3 cellular contexts compared by ENCODE assay signal in the genomic region with DNA sequence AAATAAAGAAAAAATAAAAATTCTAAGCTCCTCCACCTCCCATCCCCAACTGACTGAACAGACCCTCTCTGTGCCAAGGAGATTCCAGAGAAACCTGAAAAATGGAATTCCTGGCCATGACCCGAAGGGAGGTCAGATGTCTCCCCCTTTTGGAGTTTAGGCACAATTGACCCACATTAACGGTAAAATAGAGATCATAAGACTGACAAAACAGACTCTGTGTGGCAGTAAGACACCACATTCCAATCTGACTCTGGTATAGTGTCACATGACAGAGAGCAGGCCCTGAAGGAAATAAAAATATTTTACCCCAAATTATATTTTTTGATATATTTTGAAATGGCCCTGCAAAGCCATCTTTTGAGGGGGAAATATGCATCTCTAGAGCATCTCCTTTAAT.
TF ChIP-seq lines count a peak whose summit lies in the region.

No MANE protein-coding gene starts in this region.

TF ChIP-seq in SK-N-SH, 30 proteins besides CTCF, POLR2A, EP300 and RAD21 (continued from another document):
- TF ChIP-seq, protein P1, sequence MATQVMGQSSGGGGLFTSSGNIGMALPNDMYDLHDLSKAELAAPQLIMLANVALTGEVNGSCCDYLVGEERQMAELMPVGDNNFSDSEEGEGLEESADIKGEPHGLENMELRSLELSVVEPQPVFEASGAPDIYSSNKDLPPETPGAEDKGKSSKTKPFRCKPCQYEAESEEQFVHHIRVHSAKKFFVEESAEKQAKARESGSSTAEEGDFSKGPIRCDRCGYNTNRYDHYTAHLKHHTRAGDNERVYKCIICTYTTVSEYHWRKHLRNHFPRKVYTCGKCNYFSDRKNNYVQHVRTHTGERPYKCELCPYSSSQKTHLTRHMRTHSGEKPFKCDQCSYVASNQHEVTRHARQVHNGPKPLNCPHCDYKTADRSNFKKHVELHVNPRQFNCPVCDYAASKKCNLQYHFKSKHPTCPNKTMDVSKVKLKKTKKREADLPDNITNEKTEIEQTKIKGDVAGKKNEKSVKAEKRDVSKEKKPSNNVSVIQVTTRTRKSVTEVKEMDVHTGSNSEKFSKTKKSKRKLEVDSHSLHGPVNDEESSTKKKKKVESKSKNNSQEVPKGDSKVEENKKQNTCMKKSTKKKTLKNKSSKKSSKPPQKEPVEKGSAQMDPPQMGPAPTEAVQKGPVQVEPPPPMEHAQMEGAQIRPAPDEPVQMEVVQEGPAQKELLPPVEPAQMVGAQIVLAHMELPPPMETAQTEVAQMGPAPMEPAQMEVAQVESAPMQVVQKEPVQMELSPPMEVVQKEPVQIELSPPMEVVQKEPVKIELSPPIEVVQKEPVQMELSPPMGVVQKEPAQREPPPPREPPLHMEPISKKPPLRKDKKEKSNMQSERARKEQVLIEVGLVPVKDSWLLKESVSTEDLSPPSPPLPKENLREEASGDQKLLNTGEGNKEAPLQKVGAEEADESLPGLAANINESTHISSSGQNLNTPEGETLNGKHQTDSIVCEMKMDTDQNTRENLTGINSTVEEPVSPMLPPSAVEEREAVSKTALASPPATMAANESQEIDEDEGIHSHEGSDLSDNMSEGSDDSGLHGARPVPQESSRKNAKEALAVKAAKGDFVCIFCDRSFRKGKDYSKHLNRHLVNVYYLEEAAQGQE (IDR thresholded peaks at IDR 0.05; ENCODE audit: low read depth, low read length) = no peak
- TF ChIP-seq YY1 (IDR thresholded peaks at IDR 0.05; ENCODE audit: low read depth) (no peak), FOXM1 (IDR thresholded peaks at IDR 0.05; ENCODE audit: low read depth) (no peak), JUND (IDR thresholded peaks at IDR 0.05) (no peak)
- TF ChIP-seq, protein P2, sequence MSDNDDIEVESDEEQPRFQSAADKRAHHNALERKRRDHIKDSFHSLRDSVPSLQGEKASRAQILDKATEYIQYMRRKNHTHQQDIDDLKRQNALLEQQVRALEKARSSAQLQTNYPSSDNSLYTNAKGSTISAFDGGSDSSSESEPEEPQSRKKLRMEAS (IDR thresholded peaks at IDR 0.05; ENCODE audit: low read depth) = no peak
TF ChIP-seq in SK-N-SH: peak in this region for 0.

TF ChIP-seq in SK-N-SH treated with all-trans-retinoic acid at 6 μM for 48 hours, 23 proteins besides CTCF, POLR2A, EP300 and RAD21 (continued from another document):
- TF ChIP-seq, protein P3, sequence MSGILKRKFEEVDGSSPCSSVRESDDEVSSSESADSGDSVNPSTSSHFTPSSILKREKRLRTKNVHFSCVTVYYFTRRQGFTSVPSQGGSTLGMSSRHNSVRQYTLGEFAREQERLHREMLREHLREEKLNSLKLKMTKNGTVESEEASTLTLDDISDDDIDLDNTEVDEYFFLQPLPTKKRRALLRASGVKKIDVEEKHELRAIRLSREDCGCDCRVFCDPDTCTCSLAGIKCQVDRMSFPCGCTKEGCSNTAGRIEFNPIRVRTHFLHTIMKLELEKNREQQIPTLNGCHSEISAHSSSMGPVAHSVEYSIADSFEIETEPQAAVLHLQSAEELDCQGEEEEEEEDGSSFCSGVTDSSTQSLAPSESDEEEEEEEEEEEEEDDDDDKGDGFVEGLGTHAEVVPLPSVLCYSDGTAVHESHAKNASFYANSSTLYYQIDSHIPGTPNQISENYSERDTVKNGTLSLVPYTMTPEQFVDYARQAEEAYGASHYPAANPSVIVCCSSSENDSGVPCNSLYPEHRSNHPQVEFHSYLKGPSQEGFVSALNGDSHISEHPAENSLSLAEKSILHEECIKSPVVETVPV (CRISPR knock-in tag; IDR thresholded peaks at IDR 0.05) = no peak
- TF ChIP-seq ESRRG (CRISPR knock-in tag; IDR thresholded peaks at IDR 0.05) = no peak
- TF ChIP-seq PPARA (CRISPR knock-in tag; IDR thresholded peaks at IDR 0.05; ENCODE audit: borderline replicate concordance) = no peak
- no peak for TF ChIP-seq OSR1 (CRISPR knock-in tag; IDR thresholded peaks at IDR 0.05)
- no peak for TF ChIP-seq CSDC2 (CRISPR knock-in tag; IDR thresholded peaks at IDR 0.05)
- TF ChIP-seq GLIS3 (CRISPR knock-in tag; IDR thresholded peaks at IDR 0.05) = no peak
- TF ChIP-seq ZC3H10 (CRISPR knock-in tag; IDR thresholded peaks at IDR 0.05) = no peak
- no peak for TF ChIP-seq TOX (CRISPR knock-in tag; IDR thresholded peaks at IDR 0.05; ENCODE audit: borderline replicate concordance)
- no peak for TF ChIP-seq ZNF565 (CRISPR knock-in tag; conservative IDR thresholded peaks at IDR 0.05; ENCODE audit: low read depth)
- no peak for TF ChIP-seq ARNTL (CRISPR knock-in tag; IDR thresholded peaks at IDR 0.05; ENCODE audit: borderline replicate concordance, low read depth)

TF ChIP-seq in K562, 482 proteins besides CTCF, POLR2A, EP300 and RAD21 (continued from another document):
- TF ChIP-seq, protein P4, sequence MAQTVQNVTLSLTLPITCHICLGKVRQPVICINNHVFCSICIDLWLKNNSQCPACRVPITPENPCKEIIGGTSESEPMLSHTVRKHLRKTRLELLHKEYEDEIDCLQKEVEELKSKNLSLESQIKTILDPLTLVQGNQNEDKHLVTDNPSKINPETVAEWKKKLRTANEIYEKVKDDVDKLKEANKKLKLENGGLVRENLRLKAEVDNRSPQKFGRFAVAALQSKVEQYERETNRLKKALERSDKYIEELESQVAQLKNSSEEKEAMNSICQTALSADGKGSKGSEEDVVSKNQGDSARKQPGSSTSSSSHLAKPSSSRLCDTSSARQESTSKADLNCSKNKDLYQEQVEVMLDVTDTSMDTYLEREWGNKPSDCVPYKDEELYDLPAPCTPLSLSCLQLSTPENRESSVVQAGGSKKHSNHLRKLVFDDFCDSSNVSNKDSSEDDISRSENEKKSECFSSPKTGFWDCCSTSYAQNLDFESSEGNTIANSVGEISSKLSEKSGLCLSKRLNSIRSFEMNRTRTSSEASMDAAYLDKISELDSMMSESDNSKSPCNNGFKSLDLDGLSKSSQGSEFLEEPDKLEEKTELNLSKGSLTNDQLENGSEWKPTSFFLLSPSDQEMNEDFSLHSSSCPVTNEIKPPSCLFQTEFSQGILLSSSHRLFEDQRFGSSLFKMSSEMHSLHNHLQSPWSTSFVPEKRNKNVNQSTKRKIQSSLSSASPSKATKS (CRISPR knock-in tag; IDR thresholded peaks at IDR 0.05) = no peak
- TF ChIP-seq CREBBP (IDR thresholded peaks at IDR 0.05; ENCODE audit: low read depth, low read length) = no peak
- TF ChIP-seq SRSF9 (IDR thresholded peaks at IDR 0.05; ENCODE audit: borderline replicate concordance, low read depth, low read length) = no peak
- no peak for TF ChIP-seq PTTG1 (tag; IDR thresholded peaks at IDR 0.05; ENCODE audit: low read depth)
- TF ChIP-seq, protein P5, sequence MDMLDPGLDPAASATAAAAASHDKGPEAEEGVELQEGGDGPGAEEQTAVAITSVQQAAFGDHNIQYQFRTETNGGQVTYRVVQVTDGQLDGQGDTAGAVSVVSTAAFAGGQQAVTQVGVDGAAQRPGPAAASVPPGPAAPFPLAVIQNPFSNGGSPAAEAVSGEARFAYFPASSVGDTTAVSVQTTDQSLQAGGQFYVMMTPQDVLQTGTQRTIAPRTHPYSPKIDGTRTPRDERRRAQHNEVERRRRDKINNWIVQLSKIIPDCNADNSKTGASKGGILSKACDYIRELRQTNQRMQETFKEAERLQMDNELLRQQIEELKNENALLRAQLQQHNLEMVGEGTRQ (CRISPR knock-in tag; IDR thresholded peaks at IDR 0.05) = peak; percentile 36
- TF ChIP-seq, protein P6, sequence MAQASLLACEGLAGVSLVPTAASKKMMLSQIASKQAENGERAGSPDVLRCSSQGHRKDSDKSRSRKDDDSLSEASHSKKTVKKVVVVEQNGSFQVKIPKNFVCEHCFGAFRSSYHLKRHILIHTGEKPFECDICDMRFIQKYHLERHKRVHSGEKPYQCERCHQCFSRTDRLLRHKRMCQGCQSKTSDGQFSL (CRISPR knock-in tag; IDR thresholded peaks at IDR 0.05) = no peak
- TF ChIP-seq, protein P6 (tag; IDR thresholded peaks at IDR 0.05) = no peak
- TF ChIP-seq GATAD2B (IDR thresholded peaks at IDR 0.05; ENCODE audit: borderline replicate concordance) = no peak
- TF ChIP-seq SMARCB1 (IDR thresholded peaks at IDR 0.05; ENCODE audit: insufficient read length, low read depth) = no peak
- TF ChIP-seq, protein P7, sequence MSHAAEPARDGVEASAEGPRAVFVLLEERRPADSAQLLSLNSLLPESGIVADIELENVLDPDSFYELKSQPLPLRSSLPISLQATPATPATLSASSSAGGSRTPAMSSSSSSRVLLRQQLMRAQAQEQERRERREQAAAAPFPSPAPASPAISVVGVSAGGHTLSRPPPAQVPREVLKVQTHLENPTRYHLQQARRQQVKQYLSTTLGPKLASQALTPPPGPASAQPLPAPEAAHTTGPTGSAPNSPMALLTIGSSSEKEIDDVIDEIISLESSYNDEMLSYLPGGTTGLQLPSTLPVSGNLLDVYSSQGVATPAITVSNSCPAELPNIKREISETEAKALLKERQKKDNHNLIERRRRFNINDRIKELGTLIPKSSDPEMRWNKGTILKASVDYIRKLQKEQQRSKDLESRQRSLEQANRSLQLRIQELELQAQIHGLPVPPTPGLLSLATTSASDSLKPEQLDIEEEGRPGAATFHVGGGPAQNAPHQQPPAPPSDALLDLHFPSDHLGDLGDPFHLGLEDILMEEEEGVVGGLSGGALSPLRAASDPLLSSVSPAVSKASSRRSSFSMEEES (CRISPR knock-in tag; IDR thresholded peaks at IDR 0.05) = peak; percentile 30; the same call in 1 of the 2 replicates
- no peak for TF ChIP-seq ARHGAP35 (IDR thresholded peaks at IDR 0.05; ENCODE audit: partially characterized antibody)
- no peak for TF ChIP-seq GABPB2 (CRISPR knock-in tag; conservative IDR thresholded peaks at IDR 0.05)
